In genomic region chr3:197611255-197611654, GRCh38 we compare ENCODE assay signal across 1 cellular context.
TF ChIP-seq lines count a peak whose summit lies in the region.

No MANE protein-coding gene starts in this region.

TF ChIP-seq in HEK293, 187 proteins besides CTCF, POLR2A, EP300 and RAD21 (continued from another document):
- TF ChIP-seq, protein P1, sequence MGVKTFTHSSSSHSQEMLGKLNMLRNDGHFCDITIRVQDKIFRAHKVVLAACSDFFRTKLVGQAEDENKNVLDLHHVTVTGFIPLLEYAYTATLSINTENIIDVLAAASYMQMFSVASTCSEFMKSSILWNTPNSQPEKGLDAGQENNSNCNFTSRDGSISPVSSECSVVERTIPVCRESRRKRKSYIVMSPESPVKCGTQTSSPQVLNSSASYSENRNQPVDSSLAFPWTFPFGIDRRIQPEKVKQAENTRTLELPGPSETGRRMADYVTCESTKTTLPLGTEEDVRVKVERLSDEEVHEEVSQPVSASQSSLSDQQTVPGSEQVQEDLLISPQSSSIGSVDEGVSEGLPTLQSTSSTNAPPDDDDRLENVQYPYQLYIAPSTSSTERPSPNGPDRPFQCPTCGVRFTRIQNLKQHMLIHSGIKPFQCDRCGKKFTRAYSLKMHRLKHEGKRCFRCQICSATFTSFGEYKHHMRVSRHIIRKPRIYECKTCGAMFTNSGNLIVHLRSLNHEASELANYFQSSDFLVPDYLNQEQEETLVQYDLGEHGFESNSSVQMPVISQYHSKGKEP (tag by site-specific recombination; IDR thresholded peaks at IDR 0.05) = no peak
